Comparison of ENCODE assay signal across 8 cellular contexts in genomic region chr6:70667256-70667710, GRCh38. TPM values are rescaled to one million over a fixed set of nuclear protein-coding genes. Genes with fewer than 3 reads are reported as not detected.
DNase-seq lines count a peak whose midpoint lies in the region; ATAC-seq and TF ChIP-seq lines count a peak whose summit lies in the region.

No MANE protein-coding gene starts in this region.

- peak overlapping the region; percentile 84 to 95 (median 89); a peak in 21 of 22 replicates for H3K9ac ChIP-seq in BLaER1 treated with 17β-estradiol and CSF1 and Interleukin-3, amounts not matched to agents 10 nM and 100 nM

- peak overlapping the region; percentile 77 to 96 (median 90) for H3K4me2 ChIP-seq in BLaER1 treated with 17β-estradiol and CSF1 and Interleukin-3, amounts not matched to agents 10 nM and 100 nM

- in situ Hi-C loops in astrocyte of the spinal cord (cut with HindIII; ENCODE audit: low sequenced_read_pairs) = no loop called here

- ATAC-seq in HG02981 (IDR thresholded peaks at IDR 0.05; ENCODE audit: unreplicated experiment) (peak; percentile 1), HG02623 (IDR thresholded peaks at IDR 0.05; ENCODE audit: unreplicated experiment) (no peak)

- H3K27me3 Mint-ChIP-seq in mesothelial cell of epicardium (ENCODE audit: low read depth) = peaks cover 2% of the 10 kb centered on the region

- H3K9me3 ChIP-seq in BLaER1 treated with 17β-estradiol and CSF1 and Interleukin-3, amounts not matched to agents 10 nM and 100 nM (replicated peaks in 1 of 11) = no peaks in the 10 kb centered on the region

- peak overlapping the region; percentile 79 to 98 (median 90) for H3K4me3 ChIP-seq in BLaER1 treated with 17β-estradiol and CSF1 and Interleukin-3, amounts not matched to agents 10 nM and 100 nM
- peak overlapping the region; percentile 83 for H3K4me3 ChIP-seq in astrocyte of the spinal cord (ENCODE audit: low read depth, low read length)

- TF ChIP-seq CTCF in astrocyte of the spinal cord (IDR thresholded peaks at IDR 0.05; ENCODE audit: low read depth, low read length) (no peak), mesothelial cell of epicardium (IDR thresholded peaks at IDR 0.05; ENCODE audit: unreplicated experiment) (no peak)

- no peaks in the 10 kb centered on the region for H3K9me3 Mint-ChIP-seq in mesothelial cell of epicardium

- peak overlapping the region; percentile 92 for H3K27ac Mint-ChIP-seq in mesothelial cell of epicardium

- H4K20me1 ChIP-seq in BLaER1 treated with 17β-estradiol and CSF1 and Interleukin-3, amounts not matched to agents 10 nM and 100 nM = peaks cover 0 to 39% (median 25%) of the 10 kb centered on the region in 11 experiments; a peak in 14 of 22 replicates

- H3K36me3 ChIP-seq in BLaER1 treated with 17β-estradiol and CSF1 and Interleukin-3, amounts not matched to agents 10 nM and 100 nM = peaks cover 0 to 6% (median 4%) of the 10 kb centered on the region in 11 experiments; a peak in 3 of 22 replicates

- no peaks in the 10 kb centered on the region for H3K27me3 ChIP-seq in BLaER1 treated with 17β-estradiol and CSF1 and Interleukin-3, amounts not matched to agents 10 nM and 100 nM

- peaks cover 26% of the 10 kb centered on the region for H3K4me1 Mint-ChIP-seq in mesothelial cell of epicardium

- peak overlapping the region; percentile 79 for H3K4me3 Mint-ChIP-seq in mesothelial cell of epicardium

- H3K36me3 Mint-ChIP-seq in mesothelial cell of epicardium = no peaks in the 10 kb centered on the region

- DNase-seq in astrocyte of the spinal cord (ENCODE audit: low read depth, low spot score) (no peak), mesothelial cell of epicardium (ENCODE audit: low spot score in 2 of 2, unreplicated experiment in 2 of 2) (no peak), NCI-H146 (lab: John Stamatoyannopoulos, UW) (no peak), LoVo (ENCODE audit: low spot score) (no peak), NCI-H187 (lab: John Stamatoyannopoulos, UW) (no peak)

- H3K4me1 ChIP-seq in BLaER1 treated with 17β-estradiol and CSF1 and Interleukin-3, amounts not matched to agents 10 nM and 100 nM = peaks cover 19 to 40% (median 33%) of the 10 kb centered on the region in 10 experiments

- H3K27ac ChIP-seq in BLaER1 treated with 17β-estradiol and CSF1 and Interleukin-3, amounts not matched to agents 10 nM and 100 nM = peak overlapping the region; percentile 83 to 94 (median 88)

RNA-seq across cellular contexts. Expression of gene SMAP1, which starts 0.4 kb away (rescaled TPM):
- 24.8 to 27.8 TPM (median 25.7 TPM) in 3 replicates for total RNA-seq in mesothelial cell of epicardium
